In genomic region chr1:226661965-226662364, GRCh38 we compare ENCODE assay signal across 1 cellular context.
TF ChIP-seq lines count a peak whose summit lies in the region.

No MANE protein-coding gene starts in this region.

TF ChIP-seq in IMR-90, 13 proteins besides CTCF, POLR2A, EP300 and RAD21 (continued from another document):
- no peak for TF ChIP-seq MAFK (IDR thresholded peaks at IDR 0.05; ENCODE audit: low read depth, low read length)
- TF ChIP-seq ELK1 (IDR thresholded peaks at IDR 0.05; ENCODE audit: borderline replicate concordance, low read depth, low read length): no peak
- TF ChIP-seq MAZ (IDR thresholded peaks at IDR 0.05; ENCODE audit: borderline replicate concordance, low read depth, low read length): no peak
- TF ChIP-seq RCOR1 (IDR thresholded peaks at IDR 0.05; ENCODE audit: insufficient replicate concordance, low read length): no peak
- no peak for TF ChIP-seq MXI1 (IDR thresholded peaks at IDR 0.05; ENCODE audit: borderline replicate concordance, low read depth, low read length)
- TF ChIP-seq NFE2L2 (IDR thresholded peaks at IDR 0.05; ENCODE audit: low read depth, low read length): no peak
TF ChIP-seq in IMR-90: peak in this region for 0.
